Comparison of ENCODE assay signal across 8 cellular contexts in the genomic region with DNA sequence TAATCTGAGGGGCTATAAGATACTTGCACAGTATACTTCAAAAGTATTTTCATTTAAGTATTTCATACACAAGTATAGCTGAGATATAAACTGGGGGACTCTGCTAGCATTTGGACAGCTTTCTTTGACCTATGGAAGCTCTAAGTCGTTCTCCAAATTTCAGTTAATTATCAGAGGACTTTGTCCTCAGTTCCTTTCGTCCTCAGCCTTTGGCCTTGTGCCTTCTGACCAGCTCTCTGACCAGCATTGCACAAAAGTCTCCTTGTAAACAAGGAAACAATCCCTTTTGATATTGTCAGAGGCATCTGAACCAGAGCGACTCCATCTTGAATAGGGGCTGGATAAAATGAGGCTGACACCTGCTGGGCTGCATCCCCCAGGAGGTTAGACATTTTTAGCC.
"Had no signal": no experiment of that assay in that cellular context is flagged by ENCODE, and none has a peak within 500 bp of the region (broad histone marks: within the 10 kb centered on the region; RNA-seq: fewer than 3 reads in every experiment).

No MANE protein-coding gene starts in this region.

- H3K27ac ChIP-seq: GM23248, HL-60 had no signal

- H3K4me3 ChIP-seq: GM23248, HAP-1 had no signal

- H3K9me3 ChIP-seq: HAP-1 had no signal

- H3K4me3 Mint-ChIP-seq: HFFc6 had no signal

- H3K36me3 ChIP-seq: HAP-1 had no signal

- H2AFZ ChIP-seq: GM23248 had no signal

- ATAC-seq: HCT116 had no signal

- H3K27ac Mint-ChIP-seq: HFFc6 had no signal

- H3K9ac ChIP-seq: GM23248 had no signal

- H3K9me3 Mint-ChIP-seq: HFFc6 had no signal

- DNase-seq: GM23248, GOT3, H7, HFFc6, IMR-90 had no signal
